Comparison of ENCODE assay signal across 26 cellular contexts in genomic region chr13:29852464-29853054, GRCh38. TPM values are rescaled to one million over a fixed set of nuclear protein-coding genes. Genes with fewer than 3 reads are reported as not detected.
A peak's percentile ranks its signal among the peaks of the same experiment; 100 is the strongest.
DNase-seq lines count a peak whose midpoint lies in the region; ATAC-seq and TF ChIP-seq lines count a peak whose summit lies in the region.
"Had no signal": no experiment of that assay in that cellular context is flagged by ENCODE, and none has a peak within 500 bp of the region (broad histone marks: within the 10 kb centered on the region; RNA-seq: fewer than 3 reads in every experiment).

No MANE protein-coding gene starts in this region.

- no peaks in the 10 kb centered on the region for H3K27me3 ChIP-seq in SK-N-SH (ENCODE audit: insufficient read depth)
- H3K27me3 ChIP-seq: thyroid gland had no signal

- CTCF ChIA-PET in SK-N-SH (lab: Yijun Ruan, JAX), result no interaction called here

- no peak overlapping the region for H3K4me3 Mint-ChIP-seq in activated CD4-positive, alpha-beta T cell treated with anti-CD3 and anti-CD28 coated beads, Interleukin-2, amount 10 ng/mL, durations not matched to agents 24 days and 14 days
- H3K4me3 Mint-ChIP-seq in type B pancreatic cell, result no peak overlapping the region
- H3K4me3 Mint-ChIP-seq: stimulated activated memory B cell treated with anti-CD40 and anti-IgM and Interleukin-4, amounts not matched to agents 10 μg/mL and 1 μg/mL and 100 μg/mL, for 72 hours had no signal

- WGBS in SK-N-SH (ENCODE audit: low lambda C conversion rate), result 59% methylated on average over 5 of the region's 5 CpGs

- H4K20me1 ChIP-seq in SK-N-SH (ENCODE audit: insufficient read depth), result no peaks in the 10 kb centered on the region; the same call in 1 of the 2 replicates

- H3F3A ChIP-seq in SK-N-SH (replicated peaks; ENCODE audit: insufficient read depth), result peaks cover 5% of the 10 kb centered on the region

- H2AFZ ChIP-seq in SK-N-SH (ENCODE audit: low read depth), result peak overlapping the region; percentile 42; the same call in 1 of the 2 replicates

- H3K9ac ChIP-seq in SK-N-SH, result no peak overlapping the region

- H3K36me3 ChIP-seq in SK-N-SH (replicated peaks in 1 of 2; ENCODE audit: control insufficient read depth in 1 of 2, insufficient read depth in 2 of 2, low read length in 1 of 2), result no peaks in the 10 kb centered on the region
- H3K36me3 ChIP-seq: HAP-1, thyroid gland had no signal

- TF ChIP-seq EP300 in SK-N-SH (IDR thresholded peaks at IDR 0.05; ENCODE audit: borderline replicate concordance in 1 of 2, low read depth in 1 of 2, low read length in 1 of 2), result no peak

- H3K9me3 ChIP-seq in SK-N-SH, result no peaks in the 10 kb centered on the region
- H3K9me3 ChIP-seq: Caco-2, HAP-1, thyroid gland had no signal

- no peak for ATAC-seq in esophagus mucosa
- ATAC-seq: naive thymus-derived CD8-positive, alpha-beta T cell; stimulated activated memory B cell treated with anti-CD40 and anti-IgM and Interleukin-4, amounts not matched to agents 10 μg/mL and 1 μg/mL and 100 μg/mL, for 72 hours had no signal

- H3K4me1 Mint-ChIP-seq in activated CD4-positive, alpha-beta T cell treated with anti-CD3 and anti-CD28 coated beads, Interleukin-2, amount 10 ng/mL, durations not matched to agents 24 days and 14 days, result peaks cover 36% of the 10 kb centered on the region
- peaks cover 23% of the 10 kb centered on the region for H3K4me1 Mint-ChIP-seq in type B pancreatic cell (ENCODE audit: unreplicated experiment)

- peaks cover 10 to 13% of the 10 kb centered on the region in 2 experiments; a peak in 3 of 4 replicates for H3K4me1 ChIP-seq in SK-N-SH (ENCODE audit: control insufficient read depth in 1 of 2, insufficient read depth in 2 of 2, low read depth in 1 of 2, low read length in 1 of 2)

- peaks cover 8% of the 10 kb centered on the region for H3K36me3 Mint-ChIP-seq in activated CD4-positive, alpha-beta T cell treated with anti-CD3 and anti-CD28 coated beads, Interleukin-2, amount 10 ng/mL, durations not matched to agents 24 days and 14 days (ENCODE audit: low read depth)
- H3K36me3 Mint-ChIP-seq in type B pancreatic cell, result no peaks in the 10 kb centered on the region
- H3K36me3 Mint-ChIP-seq: activated naive CD8-positive, alpha-beta T cell treated with anti-CD3 and anti-CD28 coated beads, Interleukin-2, amount 10 ng/mL, durations not matched to agents 7 days and 5 days; naive thymus-derived CD8-positive, alpha-beta T cell; stimulated activated memory B cell treated with anti-CD40 and anti-IgM and Interleukin-4, amounts not matched to agents 10 μg/mL and 1 μg/mL and 100 μg/mL, for 72 hours had no signal

- no peaks in the 10 kb centered on the region for H3K9me2 ChIP-seq in SK-N-SH

- TF ChIP-seq CTCF in SK-N-SH (IDR thresholded peaks at IDR 0.05) (no peak), type B pancreatic cell (conservative IDR thresholded peaks at IDR 0.05) (no peak)

- POLR2A ChIA-PET in SK-N-SH (lab: Yijun Ruan, JAX), result no interaction called here

- H3K27ac Mint-ChIP-seq in activated CD4-positive, alpha-beta T cell treated with anti-CD3 and anti-CD28 coated beads, Interleukin-2, amount 10 ng/mL, durations not matched to agents 24 days and 14 days, result no peak overlapping the region
- H3K27ac Mint-ChIP-seq in type B pancreatic cell, result peak overlapping the region; percentile 32
- H3K27ac Mint-ChIP-seq: activated naive CD8-positive, alpha-beta T cell treated with anti-CD3 and anti-CD28 coated beads, Interleukin-2, amount 10 ng/mL, durations not matched to agents 7 days and 5 days; activated T-helper 2 cell treated with anti-CD3 and anti-CD28 coated beads, Interferon-gamma antibody, Interleukin-2, Interleukin-4, amounts not matched to agents 10 μg/mL and 5 μg/mL and 100 μg/mL, durations not matched to agents 14 hours and 24 hours and 36 hours; stimulated activated memory B cell treated with anti-CD40 and anti-IgM and Interleukin-4, amounts not matched to agents 10 μg/mL and 1 μg/mL and 100 μg/mL, for 72 hours had no signal

- peak; percentile 52 for DNase-seq in activated CD4-positive, alpha-beta T cell treated with anti-CD3 and anti-CD28 coated beads, Interleukin-2, amount 10 ng/mL, durations not matched to agents 24 days and 14 days
- no peak for DNase-seq in activated CD4-positive, alpha-beta T cell treated with anti-CD3 and anti-CD28 coated beads for 48 hours
- DNase-seq in SK-N-SH (no peak), kidney glomerular epithelial cell (lab: John Stamatoyannopoulos, UW) (peak; percentile 16), type B pancreatic cell (ENCODE audit: extremely low spot score, unreplicated experiment) (no peak), SKM-1 (lab: John Stamatoyannopoulos, UW; ENCODE audit: unreplicated experiment) (no peak), NCI-H774 (lab: John Stamatoyannopoulos, UW) (no peak)
- DNase-seq: activated CD8-positive, alpha-beta memory T cell treated with anti-CD3 and anti-CD28 coated beads, Interleukin-2, amount 50 U/mL, for 48 hours; activated naive CD8-positive, alpha-beta T cell treated with anti-CD3 and anti-CD28 coated beads, Interleukin-2, amount 10 ng/mL, durations not matched to agents 7 days and 5 days; Caco-2; cerebellar nuclear complex; DND-41; Kasumi-1; naive thymus-derived CD8-positive, alpha-beta T cell; NCI-H1694 treated with DMSO at 0.1 percent for 48 hours; NCI-H526 treated with DMSO at 0.1 percent for 48 hours; retina; stimulated activated CD4-positive, alpha-beta T cell treated with anti-CD3 and anti-CD28 coated beads, Interleukin-4, amount 100 ng/mL, for 1 hour; thyroid gland had no signal

- intact Hi-C loops in activated CD4-positive, alpha-beta T cell treated with anti-CD3 and anti-CD28 coated beads, Interleukin-2, amount 10 ng/mL, durations not matched to agents 24 days and 14 days (cut with micrococcal nuclease), result no loop called here

- no peak overlapping the region for H3K4me3 ChIP-seq in SK-N-SH (ENCODE audit: low read depth in 2 of 2, low read length in 1 of 2)
- H3K4me3 ChIP-seq: HAP-1, SK-N-MC, thyroid gland had no signal

- H3K27ac ChIP-seq in SK-N-SH (ENCODE audit: low read depth in 2 of 2, low read length in 1 of 2), result peak overlapping the region in 1 of 2 experiments; percentile 43; a peak in 1 of 4 replicates
- H3K27ac ChIP-seq: 22Rv1, SK-N-MC, thyroid gland, VCaP had no signal

- peaks cover 5% of the 10 kb centered on the region for H3K9me3 Mint-ChIP-seq in activated CD4-positive, alpha-beta T cell treated with anti-CD3 and anti-CD28 coated beads, Interleukin-2, amount 10 ng/mL, durations not matched to agents 24 days and 14 days
- no peaks in the 10 kb centered on the region for H3K9me3 Mint-ChIP-seq in type B pancreatic cell
- H3K9me3 Mint-ChIP-seq: activated naive CD8-positive, alpha-beta T cell treated with anti-CD3 and anti-CD28 coated beads, Interleukin-2, amount 10 ng/mL, durations not matched to agents 7 days and 5 days; activated T-helper 2 cell treated with anti-CD3 and anti-CD28 coated beads, Interferon-gamma antibody, Interleukin-2, Interleukin-4, amounts not matched to agents 10 μg/mL and 5 μg/mL and 100 μg/mL, durations not matched to agents 14 hours and 24 hours and 36 hours; naive thymus-derived CD8-positive, alpha-beta T cell; stimulated activated memory B cell treated with anti-CD40 and anti-IgM and Interleukin-4, amounts not matched to agents 10 μg/mL and 1 μg/mL and 100 μg/mL, for 72 hours had no signal

- no peak for TF ChIP-seq RAD21 in SK-N-SH (IDR thresholded peaks at IDR 0.05; ENCODE audit: low read length)

- peaks cover 21% of the 10 kb centered on the region for H3K79me2 ChIP-seq in SK-N-SH (ENCODE audit: insufficient read depth)

- H3K4me2 ChIP-seq in SK-N-SH, result peak overlapping the region; percentile 43; the same call in 1 of the 2 replicates

- no peaks in the 10 kb centered on the region for H3K27me3 Mint-ChIP-seq in activated CD4-positive, alpha-beta T cell treated with anti-CD3 and anti-CD28 coated beads, Interleukin-2, amount 10 ng/mL, durations not matched to agents 24 days and 14 days
- no peaks in the 10 kb centered on the region for H3K27me3 Mint-ChIP-seq in type B pancreatic cell
- H3K27me3 Mint-ChIP-seq: activated naive CD8-positive, alpha-beta T cell treated with anti-CD3 and anti-CD28 coated beads, Interleukin-2, amount 10 ng/mL, durations not matched to agents 7 days and 5 days; naive thymus-derived CD8-positive, alpha-beta T cell; stimulated activated memory B cell treated with anti-CD40 and anti-IgM and Interleukin-4, amounts not matched to agents 10 μg/mL and 1 μg/mL and 100 μg/mL, for 72 hours had no signal

TF ChIP-seq in SK-N-SH, 30 proteins besides CTCF, POLR2A, EP300 and RAD21 (continues in another document):
- TF ChIP-seq ZBTB33 (IDR thresholded peaks at IDR 0.05; ENCODE audit: borderline replicate concordance, low read depth) (no peak), FOSL2 (IDR thresholded peaks at IDR 0.05; ENCODE audit: borderline replicate concordance, low read depth) (no peak), PBX3 (IDR thresholded peaks at IDR 0.05) (no peak)

RNA-seq across cellular contexts. Expression of gene UBL3, which starts 2.1 kb away (rescaled TPM):
- 9.5 and 10.1 TPM in 2 replicates for total RNA-seq in activated CD4-positive, alpha-beta T cell treated with anti-CD3 and anti-CD28 coated beads, Interleukin-2, amount 10 ng/mL, durations not matched to agents 24 days and 14 days
- 5.8 and 7.4 TPM in 2 replicates for polyA plus RNA-seq in SK-N-SH (2012; rRNA removed)
- 8.9 and 10.1 TPM in 2 replicates for polyA plus RNA-seq in SK-N-SH (2012; cell fraction: cytosol; rRNA removed)
- 2.9 and 4.5 TPM in 2 replicates for polyA plus RNA-seq in SK-N-SH (2012; cell fraction: nucleus; rRNA removed)
- total RNA-seq in type B pancreatic cell (ENCODE audit: low replicate concordance) (37.7 and 47.7 TPM in 2 replicates), esophagus mucosa (22.4 TPM)

Comparison
In these comparisons a context has a peak if more than half of its experiments do, and no peak if none do; other contexts are left out.
1. DNase-seq: peak in activated CD4-positive, alpha-beta T cell treated with anti-CD3 and anti-CD28 coated beads, Interleukin-2, amount 10 ng/mL, durations not matched to agents 24 days and 14 days (single experiment) and kidney glomerular epithelial cell (single experiment); none in activated CD4-positive, alpha-beta T cell treated with anti-CD3 and anti-CD28 coated beads for 48 hours (single experiment), SK-N-SH (single experiment), type B pancreatic cell (single experiment), SKM-1 (single experiment) and NCI-H774 (single experiment).